Comparison of ENCODE assay signal across 21 cellular contexts in the genomic region with DNA sequence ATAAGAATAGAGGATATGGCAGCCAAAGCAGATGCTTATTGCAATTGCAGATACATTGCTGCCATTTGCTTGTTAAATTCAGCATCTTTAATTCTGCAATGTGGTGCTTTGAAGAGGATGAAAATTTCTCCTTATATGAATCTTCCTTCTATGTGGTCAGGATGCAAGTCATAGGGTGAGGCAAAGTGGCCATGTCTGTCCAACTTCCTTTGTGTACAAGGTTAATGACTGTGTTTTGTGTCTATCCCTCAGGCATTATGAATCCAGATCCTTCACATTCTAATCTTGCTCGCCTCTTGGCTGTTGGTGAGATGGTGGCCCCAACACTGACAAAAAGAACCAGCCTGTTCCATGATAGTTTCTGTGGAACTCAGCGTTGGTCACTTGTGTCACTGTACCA.
"Had no signal": no experiment of that assay in that cellular context is flagged by ENCODE, and none has a peak within 500 bp of the region (broad histone marks: within the 10 kb centered on the region; RNA-seq: fewer than 3 reads in every experiment).

No MANE protein-coding gene starts in this region.

- H3K4me1 Mint-ChIP-seq: immature natural killer cell, memory B cell, mesothelial cell of epicardium had no signal

- ATAC-seq: effector memory CD8-positive, alpha-beta T cell; lower lobe of right lung; pancreas; right cardiac atrium; stimulated activated naive CD8-positive, alpha-beta T cell treated with anti-CD3 and anti-CD28 coated beads, Interleukin-15, Interleukin-2, amounts not matched to agents 100 U/mL and 50 U/mL, for 24 hours had no signal

- H3K36me3 Mint-ChIP-seq: immature natural killer cell, memory B cell, mesothelial cell of epicardium had no signal

- H3K36me3 ChIP-seq: esophagus squamous epithelium, left ventricle myocardium inferior, lower lobe of right lung, pancreas, suprapubic skin, thyroid gland, upper lobe of left lung had no signal

- H3K27ac Mint-ChIP-seq: dendritic cell treated with granulocyte-macrophage colony-stimulating factor and Interleukin-4, amounts not matched to agents 40 ng/mL and 50 ng/mL, for 4 days; immature natural killer cell; memory B cell; mesothelial cell of epicardium; nephron; progenitor cell of endocrine pancreas had no signal

- H3K27me3 ChIP-seq: esophagus squamous epithelium, pancreas, suprapubic skin, thyroid gland, upper lobe of left lung had no signal

- FAIRE-seq: keratinocyte had no signal

- DNase-seq: effector memory CD8-positive, alpha-beta T cell; esophagus squamous epithelium; foreskin fibroblast; immature natural killer cell; left ventricle myocardium inferior; lower lobe of right lung; occipital lobe; pancreas; right cardiac atrium; stimulated activated CD4-positive, alpha-beta T cell treated with anti-CD3 and anti-CD28 coated beads, Interleukin-12 subunit alpha, Interleukin-12 subunit beta, amount 100 ng/mL, for 4 hours; stimulated activated CD4-positive, alpha-beta T cell treated with anti-CD3 and anti-CD28 coated beads, Interleukin-2, amount 100 ng/mL, for 48 hours; stimulated activated naive CD8-positive, alpha-beta T cell treated with anti-CD3 and anti-CD28 coated beads, Interleukin-15, Interleukin-2, amounts not matched to agents 100 U/mL and 50 U/mL, for 24 hours; thyroid gland; upper lobe of left lung had no signal

- H3K9me3 ChIP-seq: esophagus squamous epithelium, left ventricle myocardium inferior, lower lobe of right lung, pancreas, suprapubic skin, thyroid gland, upper lobe of left lung had no signal

- H3K27me3 Mint-ChIP-seq: dendritic cell treated with granulocyte-macrophage colony-stimulating factor and Interleukin-4, amounts not matched to agents 40 ng/mL and 50 ng/mL, for 4 days; effector memory CD8-positive, alpha-beta T cell; memory B cell had no signal

- H3K4me3 ChIP-seq: esophagus squamous epithelium, left ventricle myocardium inferior, lower lobe of right lung, pancreas, suprapubic skin, thyroid gland, upper lobe of left lung had no signal

- H3K4me3 Mint-ChIP-seq: dendritic cell treated with granulocyte-macrophage colony-stimulating factor and Interleukin-4, amounts not matched to agents 40 ng/mL and 50 ng/mL, for 4 days; effector memory CD8-positive, alpha-beta T cell; immature natural killer cell; memory B cell; mesothelial cell of epicardium; nephron had no signal

- H3K27ac ChIP-seq: esophagus squamous epithelium, left ventricle myocardium inferior, lower lobe of right lung, pancreas, suprapubic skin, thyroid gland, upper lobe of left lung had no signal

- H3K4me1 ChIP-seq: lower lobe of right lung, pancreas, suprapubic skin, upper lobe of left lung had no signal

- H3K9me3 Mint-ChIP-seq: dendritic cell treated with granulocyte-macrophage colony-stimulating factor and Interleukin-4, amounts not matched to agents 40 ng/mL and 50 ng/mL, for 4 days; effector memory CD8-positive, alpha-beta T cell had no signal
